In genomic region chr12:27802511-27802910, GRCh38 we compare ENCODE assay signal across 20 cellular contexts. TPM values are rescaled to one million over a fixed set of nuclear protein-coding genes. Genes with fewer than 3 reads are reported as not detected.
DNase-seq lines count a peak whose midpoint lies in the region; ATAC-seq and TF ChIP-seq lines count a peak whose summit lies in the region.
"Had no signal": no experiment of that assay in that cellular context is flagged by ENCODE, and none has a peak within 500 bp of the region (broad histone marks: within the 10 kb centered on the region; RNA-seq: fewer than 3 reads in every experiment).

No MANE protein-coding gene starts in this region.

- no peak overlapping the region for H3K4me3 Mint-ChIP-seq in activated CD4-positive, alpha-beta memory T cell treated with anti-CD3 and anti-CD28 coated beads for 36 hours
- H3K4me3 Mint-ChIP-seq in activated CD4-positive, alpha-beta memory T cell treated with anti-CD3 and anti-CD28 coated beads, Interleukin-2, amount 10 ng/mL, durations not matched to agents 7 days and 5 days, result no peak overlapping the region
- H3K4me3 Mint-ChIP-seq in CD4-positive, alpha-beta T cell, result no peak overlapping the region
- no peak overlapping the region for H3K4me3 Mint-ChIP-seq in T-helper 2 cell treated with Interferon-gamma antibody and Interleukin-4, amounts not matched to agents 5 μg/mL and 100 μg/mL, for 36 hours
- H3K4me3 Mint-ChIP-seq: IgD-negative memory B cell had no signal

- CTCF ChIA-PET in activated CD4-positive, alpha-beta memory T cell treated with anti-CD3 and anti-CD28 coated beads for 36 hours (lab: Charles Lee), result interaction anchor here (2.4 kb wide), 1 partner anchor 20 kb away, joined by 27 read pairs; no protein-coding TSS in a partner anchor
- CTCF ChIA-PET in activated CD4-positive, alpha-beta memory T cell treated with anti-CD3 and anti-CD28 coated beads, Interleukin-2, amount 10 ng/mL, durations not matched to agents 7 days and 5 days (lab: Charles Lee), result interaction anchor here (1.0 kb wide), 1 partner anchor 18 kb away, joined by 3 read pairs; no protein-coding TSS in a partner anchor
- CTCF ChIA-PET in CD4-positive, alpha-beta T cell (lab: Charles Lee), result no interaction called here

- no peaks in the 10 kb centered on the region for H3K27me3 ChIP-seq in CD4-positive, alpha-beta T cell (ENCODE audit: control insufficient read depth, insufficient read depth, low read length)

- H3K36me3 Mint-ChIP-seq in activated CD4-positive, alpha-beta memory T cell treated with anti-CD3 and anti-CD28 coated beads for 36 hours, result peaks cover 13% of the 10 kb centered on the region
- H3K36me3 Mint-ChIP-seq in activated CD4-positive, alpha-beta memory T cell treated with anti-CD3 and anti-CD28 coated beads, Interleukin-2, amount 10 ng/mL, durations not matched to agents 7 days and 5 days (ENCODE audit: low read depth), result peaks cover 3% of the 10 kb centered on the region
- peaks cover 10% of the 10 kb centered on the region for H3K36me3 Mint-ChIP-seq in CD4-positive, alpha-beta T cell (ENCODE audit: low read depth)
- peaks cover 15% of the 10 kb centered on the region for H3K36me3 Mint-ChIP-seq in T-helper 2 cell treated with Interferon-gamma antibody and Interleukin-4, amounts not matched to agents 5 μg/mL and 100 μg/mL, for 36 hours (ENCODE audit: low read depth)

- peak overlapping the region; percentile 44 for H3K27ac Mint-ChIP-seq in activated CD4-positive, alpha-beta memory T cell treated with anti-CD3 and anti-CD28 coated beads for 36 hours
- no peak overlapping the region for H3K27ac Mint-ChIP-seq in activated CD4-positive, alpha-beta memory T cell treated with anti-CD3 and anti-CD28 coated beads, Interleukin-2, amount 10 ng/mL, durations not matched to agents 7 days and 5 days
- peak overlapping the region; percentile 75 for H3K27ac Mint-ChIP-seq in CD4-positive, alpha-beta T cell
- no peak overlapping the region for H3K27ac Mint-ChIP-seq in T-helper 2 cell treated with Interferon-gamma antibody and Interleukin-4, amounts not matched to agents 5 μg/mL and 100 μg/mL, for 36 hours
- H3K27ac Mint-ChIP-seq: IgD-negative memory B cell had no signal

- H3K4me3 ChIP-seq in fibroblast of mammary gland (ENCODE audit: control insufficient read depth, low read depth, low read length), result no peak overlapping the region
- H3K4me3 ChIP-seq: GM23248 had no signal

- TF ChIP-seq CTCF in CD4-positive, alpha-beta T cell (IDR thresholded peaks at IDR 0.05), result no peak
- TF ChIP-seq CTCF in fibroblast of mammary gland (conservative IDR thresholded peaks at IDR 0.05; ENCODE audit: control insufficient read depth, insufficient read depth, low read depth, low read length), result no peak

- POLR2A ChIA-PET in activated CD4-positive, alpha-beta memory T cell treated with anti-CD3 and anti-CD28 coated beads for 36 hours (lab: Charles Lee), result interaction anchor here (1.6 to 2.2 kb wide), 2 partner anchors 19 to 23 kb away, joined by 5 to 29 read pairs; no protein-coding TSS in a partner anchor
- POLR2A ChIA-PET in activated CD4-positive, alpha-beta memory T cell treated with anti-CD3 and anti-CD28 coated beads, Interleukin-2, amount 10 ng/mL, durations not matched to agents 7 days and 5 days (lab: Charles Lee), result no interaction called here
- POLR2A ChIA-PET in CD4-positive, alpha-beta T cell (lab: Charles Lee), result no interaction called here

- peaks cover 47% of the 10 kb centered on the region for H3K4me1 Mint-ChIP-seq in activated CD4-positive, alpha-beta memory T cell treated with anti-CD3 and anti-CD28 coated beads for 36 hours (ENCODE audit: low read depth)
- H3K4me1 Mint-ChIP-seq in activated CD4-positive, alpha-beta memory T cell treated with anti-CD3 and anti-CD28 coated beads, Interleukin-2, amount 10 ng/mL, durations not matched to agents 7 days and 5 days, result peaks cover 23% of the 10 kb centered on the region
- peaks cover 52% of the 10 kb centered on the region for H3K4me1 Mint-ChIP-seq in CD4-positive, alpha-beta T cell (ENCODE audit: low read depth)
- peaks cover 13% of the 10 kb centered on the region for H3K4me1 Mint-ChIP-seq in T-helper 2 cell treated with Interferon-gamma antibody and Interleukin-4, amounts not matched to agents 5 μg/mL and 100 μg/mL, for 36 hours (ENCODE audit: low read depth)

- no peak for ATAC-seq in CD4-positive, alpha-beta T cell (ENCODE audit: poor library complexity)
- ATAC-seq: HCT116 had no signal

- intact Hi-C loops in activated CD4-positive, alpha-beta memory T cell treated with anti-CD3 and anti-CD28 coated beads for 36 hours (cut with micrococcal nuclease), result loop anchor here (1.0 kb wide), 5 partner anchors 16 to 451 kb away; no protein-coding TSS in a partner anchor
- intact Hi-C loops in CD4-positive, alpha-beta T cell (cut with DNase I, micrococcal nuclease), result no loop called here

- H3K9me3 Mint-ChIP-seq in activated CD4-positive, alpha-beta memory T cell treated with anti-CD3 and anti-CD28 coated beads for 36 hours, result no peaks in the 10 kb centered on the region
- H3K9me3 Mint-ChIP-seq in activated CD4-positive, alpha-beta memory T cell treated with anti-CD3 and anti-CD28 coated beads, Interleukin-2, amount 10 ng/mL, durations not matched to agents 7 days and 5 days, result no peaks in the 10 kb centered on the region
- no peaks in the 10 kb centered on the region for H3K9me3 Mint-ChIP-seq in CD4-positive, alpha-beta T cell
- H3K9me3 Mint-ChIP-seq in T-helper 2 cell treated with Interferon-gamma antibody and Interleukin-4, amounts not matched to agents 5 μg/mL and 100 μg/mL, for 36 hours, result no peaks in the 10 kb centered on the region
- H3K9me3 Mint-ChIP-seq: IgD-negative memory B cell had no signal

- peak; percentile 37 for DNase-seq in activated CD4-positive, alpha-beta memory T cell treated with anti-CD3 and anti-CD28 coated beads for 36 hours
- no peak for DNase-seq in activated CD4-positive, alpha-beta memory T cell treated with anti-CD3 and anti-CD28 coated beads, Interleukin-2, amount 10 ng/mL, durations not matched to agents 7 days and 5 days
- DNase-seq in CD4-positive, alpha-beta T cell, result no peak
- peak; percentile 20 for DNase-seq in T-helper 2 cell treated with Interferon-gamma antibody and Interleukin-4, amounts not matched to agents 5 μg/mL and 100 μg/mL, for 36 hours (ENCODE audit: low spot score)
- peak; percentile 18 for DNase-seq in fibroblast of mammary gland (ENCODE audit: low read depth)
- DNase-seq in germinal center (ENCODE audit: low spot score), result no peak
- DNase-seq in GM19238 (ENCODE audit: insufficient read length, low spot score), result no peak
- DNase-seq: AML-193, DMS79 treated with DMSO at 0.1 percent for 48 hours, GM23248, MV-4-11, NCI-H1417 treated with DMSO at 0.1 percent for 48 hours, NCI-H2029, NCI-H2171 treated with DMSO at 0.1 percent for 48 hours, NCI-H510A, NCI-H82 had no signal

- peaks cover 9% of the 10 kb centered on the region for H3K27me3 Mint-ChIP-seq in activated CD4-positive, alpha-beta memory T cell treated with anti-CD3 and anti-CD28 coated beads for 36 hours
- peaks cover 12% of the 10 kb centered on the region for H3K27me3 Mint-ChIP-seq in activated CD4-positive, alpha-beta memory T cell treated with anti-CD3 and anti-CD28 coated beads, Interleukin-2, amount 10 ng/mL, durations not matched to agents 7 days and 5 days
- H3K27me3 Mint-ChIP-seq in CD4-positive, alpha-beta T cell, result no peaks in the 10 kb centered on the region
- peaks cover 12% of the 10 kb centered on the region for H3K27me3 Mint-ChIP-seq in T-helper 2 cell treated with Interferon-gamma antibody and Interleukin-4, amounts not matched to agents 5 μg/mL and 100 μg/mL, for 36 hours (ENCODE audit: low read depth)

- H3K27ac ChIP-seq in CD4-positive, alpha-beta T cell (ENCODE audit: low read depth, low read length), result no peak overlapping the region
- H3K27ac ChIP-seq: GM23248 had no signal

- no peaks in the 10 kb centered on the region for H3K9me3 ChIP-seq in CD4-positive, alpha-beta T cell (ENCODE audit: control insufficient read depth, low read length)

RNA-seq across cellular contexts. Expression of gene MANSC4, which starts 22.5 kb away (rescaled TPM):
- total RNA-seq in activated CD4-positive, alpha-beta memory T cell treated with anti-CD3 and anti-CD28 coated beads for 36 hours, result not detected
- total RNA-seq in activated CD4-positive, alpha-beta memory T cell treated with anti-CD3 and anti-CD28 coated beads, Interleukin-2, amount 10 ng/mL, durations not matched to agents 7 days and 5 days, result not detected
- not detected for total RNA-seq in CD4-positive, alpha-beta T cell
- total RNA-seq: A673, GM23248, HT1080 had no signal

RNA-seq across cellular contexts. Expression of gene KLHL42, which starts 22.5 kb away (rescaled TPM):
- total RNA-seq in activated CD4-positive, alpha-beta memory T cell treated with anti-CD3 and anti-CD28 coated beads for 36 hours, result 1 to 10 TPM; 8.2 to 9.1 TPM
- 10 to 100 TPM in 1 of 2 experiments, 1 to 10 TPM in 1; 8.1 to 10.1 TPM for total RNA-seq in activated CD4-positive, alpha-beta memory T cell treated with anti-CD3 and anti-CD28 coated beads, Interleukin-2, amount 10 ng/mL, durations not matched to agents 7 days and 5 days
- total RNA-seq in CD4-positive, alpha-beta T cell, result 10 to 100 TPM; 12.8 to 13.2 TPM

Comparison
In these comparisons a context has a peak if more than half of its experiments do, and no peak if none do; other contexts are left out.
1. DNase-seq: peak in activated CD4-positive, alpha-beta memory T cell treated with anti-CD3 and anti-CD28 coated beads for 36 hours (single experiment), T-helper 2 cell treated with Interferon-gamma antibody and Interleukin-4, amounts not matched to agents 5 μg/mL and 100 μg/mL, for 36 hours (single experiment) and fibroblast of mammary gland (single experiment); none in activated CD4-positive, alpha-beta memory T cell treated with anti-CD3 and anti-CD28 coated beads, Interleukin-2, amount 10 ng/mL, durations not matched to agents 7 days and 5 days (single experiment), CD4-positive, alpha-beta T cell (0 of 10), germinal center (single experiment) and GM19238 (single experiment).
2. H3K27ac Mint-ChIP-seq: peak in activated CD4-positive, alpha-beta memory T cell treated with anti-CD3 and anti-CD28 coated beads for 36 hours (single experiment) and CD4-positive, alpha-beta T cell (single experiment); none in activated CD4-positive, alpha-beta memory T cell treated with anti-CD3 and anti-CD28 coated beads, Interleukin-2, amount 10 ng/mL, durations not matched to agents 7 days and 5 days (single experiment) and T-helper 2 cell treated with Interferon-gamma antibody and Interleukin-4, amounts not matched to agents 5 μg/mL and 100 μg/mL, for 36 hours (single experiment).